In genomic region chr19:1503089-1503924, GRCh38 we compare ENCODE assay signal across 8 cellular contexts. TPM values are rescaled to one million over a fixed set of nuclear protein-coding genes. Genes with fewer than 3 reads are reported as not detected.
DNase-seq lines count a peak whose midpoint lies in the region; TF ChIP-seq lines count a peak whose summit lies in the region.

No MANE protein-coding gene starts in this region.

- no peaks in the 10 kb centered on the region for H3K36me3 ChIP-seq in OCI-LY7 (ENCODE audit: insufficient read depth, low read length)

- peak overlapping the region; percentile 19 for H3K4me3 Mint-ChIP-seq in activated T-helper 1 cell treated with anti-CD3 and anti-CD28 coated beads, Interleukin-12 subunit alpha, Interleukin-12 subunit beta, Interleukin-2, Interleukin-4 antibody, amounts not matched to agents 30 ng/mL and 10 ng/mL and 1 ng/mL, durations not matched to agents 14 hours and 24 hours and 36 hours

- H3K79me2 ChIP-seq in OCI-LY7 (ENCODE audit: insufficient read depth, low read depth, low read length), result no peaks in the 10 kb centered on the region

- no peaks in the 10 kb centered on the region for H4K20me1 ChIP-seq in OCI-LY7 (ENCODE audit: insufficient read depth, low read length)

- TF ChIP-seq CTCF in GM12872 (IDR thresholded peaks at IDR 0.05; ENCODE audit: insufficient read depth, low read depth, low read length), result peak; percentile 82
- peak; percentile 84 for TF ChIP-seq CTCF in OCI-LY7 (conservative IDR thresholded peaks at IDR 0.05; ENCODE audit: low read length)
- peak; percentile 70 for TF ChIP-seq CTCF in retinal pigment epithelial cell (conservative IDR thresholded peaks at IDR 0.05; ENCODE audit: low read depth, low read length)

- H3K27ac ChIP-seq in OCI-LY7 (ENCODE audit: low read depth, low read length, poor library complexity, severe bottlenecking), result no peak overlapping the region

- BruUV-seq in OCI-LY7 (replicated peaks; lab: Mats Ljungman, UMichigan), result no TSS peak

- intact Hi-C loops in OCI-LY7 (cut with micrococcal nuclease; ENCODE audit: unreplicated experiment), result no loop called here
- intact Hi-C loops in activated T-helper 1 cell treated with anti-CD3 and anti-CD28 coated beads, Interleukin-12 subunit alpha, Interleukin-12 subunit beta, Interleukin-2, Interleukin-4 antibody, amounts not matched to agents 30 ng/mL and 10 ng/mL and 1 ng/mL, durations not matched to agents 14 hours and 24 hours and 36 hours (cut with micrococcal nuclease), result no loop called here

- H3K4me2 ChIP-seq in OCI-LY7 (ENCODE audit: low read length), result peak overlapping the region; percentile 38; the same call in 1 of the 2 replicates

- peaks cover under 1% of the 10 kb centered on the region for H3K4me1 ChIP-seq in OCI-LY7 (ENCODE audit: insufficient read depth, low read length, poor library complexity, severe bottlenecking)

- peak overlapping the region; percentile 60; the same call in 1 of the 2 replicates for H2AFZ ChIP-seq in OCI-LY7 (ENCODE audit: low read length)

- no peak overlapping the region for H3K27ac Mint-ChIP-seq in activated T-helper 1 cell treated with anti-CD3 and anti-CD28 coated beads, Interleukin-12 subunit alpha, Interleukin-12 subunit beta, Interleukin-2, Interleukin-4 antibody, amounts not matched to agents 30 ng/mL and 10 ng/mL and 1 ng/mL, durations not matched to agents 14 hours and 24 hours and 36 hours

- H3K4me1 Mint-ChIP-seq in activated T-helper 1 cell treated with anti-CD3 and anti-CD28 coated beads, Interleukin-12 subunit alpha, Interleukin-12 subunit beta, Interleukin-2, Interleukin-4 antibody, amounts not matched to agents 30 ng/mL and 10 ng/mL and 1 ng/mL, durations not matched to agents 14 hours and 24 hours and 36 hours (ENCODE audit: low read depth), result peaks cover 6% of the 10 kb centered on the region

- peak overlapping the region; percentile 10 for H3K4me3 ChIP-seq in OCI-LY7 (ENCODE audit: low read depth, low read length, poor library complexity, severe bottlenecking)
- H3K4me3 ChIP-seq in retinal pigment epithelial cell (ENCODE audit: low read length), result no peak overlapping the region

- DNase-seq in OCI-LY7 (ENCODE audit: low spot score), result peak; percentile 77
- DNase-seq in activated T-helper 1 cell treated with anti-CD3 and anti-CD28 coated beads, Interleukin-12 subunit alpha, Interleukin-12 subunit beta, Interleukin-2, Interleukin-4 antibody, amounts not matched to agents 30 ng/mL and 10 ng/mL and 1 ng/mL, durations not matched to agents 14 hours and 24 hours and 36 hours (ENCODE audit: low spot score), result peak; percentile 55
- peak; percentile 59 for DNase-seq in germinal center (ENCODE audit: low spot score)
- no peak for DNase-seq in retinal pigment epithelial cell (ENCODE audit: low read depth)
- no peak for DNase-seq in occipital lobe (lab: John Stamatoyannopoulos, UW)
- no peak for DNase-seq in DMS153 treated with DMSO at 0.1 percent for 48 hours (lab: John Stamatoyannopoulos, UW; ENCODE audit: unreplicated experiment)
- DNase-seq in mesenteric fat pad (ENCODE audit: low spot score), result no peak

- H3K36me3 Mint-ChIP-seq in activated T-helper 1 cell treated with anti-CD3 and anti-CD28 coated beads, Interleukin-12 subunit alpha, Interleukin-12 subunit beta, Interleukin-2, Interleukin-4 antibody, amounts not matched to agents 30 ng/mL and 10 ng/mL and 1 ng/mL, durations not matched to agents 14 hours and 24 hours and 36 hours (ENCODE audit: low read depth), result no peaks in the 10 kb centered on the region

- POLR2A ChIA-PET in OCI-LY7 (lab: Charles Lee), result no interaction called here

- H3K9me2 ChIP-seq in OCI-LY7 (ENCODE audit: insufficient read depth, low read length), result no peaks in the 10 kb centered on the region

- peaks cover 16% of the 10 kb centered on the region for H3K27me3 Mint-ChIP-seq in activated T-helper 1 cell treated with anti-CD3 and anti-CD28 coated beads, Interleukin-12 subunit alpha, Interleukin-12 subunit beta, Interleukin-2, Interleukin-4 antibody, amounts not matched to agents 30 ng/mL and 10 ng/mL and 1 ng/mL, durations not matched to agents 14 hours and 24 hours and 36 hours (ENCODE audit: insufficient read depth)

- H3K9me3 Mint-ChIP-seq in activated T-helper 1 cell treated with anti-CD3 and anti-CD28 coated beads, Interleukin-12 subunit alpha, Interleukin-12 subunit beta, Interleukin-2, Interleukin-4 antibody, amounts not matched to agents 30 ng/mL and 10 ng/mL and 1 ng/mL, durations not matched to agents 14 hours and 24 hours and 36 hours, result peaks cover 4% of the 10 kb centered on the region

- CTCF ChIA-PET in OCI-LY7 (lab: Charles Lee; ENCODE audit: unreplicated experiment), result no interaction called here

- no peaks in the 10 kb centered on the region for H3K9me3 ChIP-seq in OCI-LY7 (ENCODE audit: low read length)

RNA-seq across cellular contexts. Expression of gene ADAMTSL5, which starts 9.5 kb away (rescaled TPM):
- total RNA-seq in OCI-LY7 (2014; rRNA removed; shearing (Covaris generic)), result not detected in 2 replicates
- total RNA-seq in OCI-LY7 (2022) (0.34 TPM in 1 of 2 replicates, not detected in the other), occipital lobe (not detected), mesenteric fat pad (1.8 TPM)
- 3.6 and 7.0 TPM in 2 replicates for total RNA-seq in activated T-helper 1 cell treated with anti-CD3 and anti-CD28 coated beads, Interleukin-12 subunit alpha, Interleukin-12 subunit beta, Interleukin-2, Interleukin-4 antibody, amounts not matched to agents 30 ng/mL and 10 ng/mL and 1 ng/mL, durations not matched to agents 14 hours and 24 hours and 36 hours

RNA-seq across cellular contexts. Expression of gene REEP6, which starts 12.3 kb away (rescaled TPM):
- total RNA-seq in OCI-LY7 (2014; rRNA removed; shearing (Covaris generic)), result 0.46 and 1.3 TPM in 2 replicates
- 3.1 and 3.6 TPM in 2 replicates for total RNA-seq in OCI-LY7 (2022)
- total RNA-seq in activated T-helper 1 cell treated with anti-CD3 and anti-CD28 coated beads, Interleukin-12 subunit alpha, Interleukin-12 subunit beta, Interleukin-2, Interleukin-4 antibody, amounts not matched to agents 30 ng/mL and 10 ng/mL and 1 ng/mL, durations not matched to agents 14 hours and 24 hours and 36 hours, result 1.4 TPM in 2 replicates
- total RNA-seq in occipital lobe, result 0.31 TPM
- total RNA-seq in mesenteric fat pad, result 7.4 TPM

RNA-seq across cellular contexts. Expression of gene PCSK4, which starts 13.2 kb away (rescaled TPM):
- total RNA-seq in OCI-LY7 (2014; rRNA removed; shearing (Covaris generic)), result 1.9 and 8.3 TPM in 2 replicates
- total RNA-seq in OCI-LY7 (2022) (13.0 and 15.7 TPM in 2 replicates), occipital lobe (1.7 TPM), mesenteric fat pad (0.96 TPM)
- 0.26 and 1.5 TPM in 2 replicates for total RNA-seq in activated T-helper 1 cell treated with anti-CD3 and anti-CD28 coated beads, Interleukin-12 subunit alpha, Interleukin-12 subunit beta, Interleukin-2, Interleukin-4 antibody, amounts not matched to agents 30 ng/mL and 10 ng/mL and 1 ng/mL, durations not matched to agents 14 hours and 24 hours and 36 hours

RNA-seq across cellular contexts. Expression of gene PLK5, which starts 20.6 kb away (rescaled TPM):
- 0.31 TPM in 1 of 2 replicates, not detected in the other for total RNA-seq in OCI-LY7 (2014; rRNA removed; shearing (Covaris generic))
- total RNA-seq in OCI-LY7 (2022), result 0.17 and 0.26 TPM in 2 replicates
- not detected in 2 replicates for total RNA-seq in activated T-helper 1 cell treated with anti-CD3 and anti-CD28 coated beads, Interleukin-12 subunit alpha, Interleukin-12 subunit beta, Interleukin-2, Interleukin-4 antibody, amounts not matched to agents 30 ng/mL and 10 ng/mL and 1 ng/mL, durations not matched to agents 14 hours and 24 hours and 36 hours
- not detected for total RNA-seq in occipital lobe
- not detected for total RNA-seq in mesenteric fat pad

RNA-seq across cellular contexts. Expression of gene C19orf25, which starts 24.3 kb away (rescaled TPM):
- total RNA-seq in OCI-LY7 (2014; rRNA removed; shearing (Covaris generic)), result 27.1 and 45.6 TPM in 2 replicates
- total RNA-seq in OCI-LY7 (2022), result 54.6 and 58.6 TPM in 2 replicates
- 37.1 and 38.5 TPM in 2 replicates for total RNA-seq in activated T-helper 1 cell treated with anti-CD3 and anti-CD28 coated beads, Interleukin-12 subunit alpha, Interleukin-12 subunit beta, Interleukin-2, Interleukin-4 antibody, amounts not matched to agents 30 ng/mL and 10 ng/mL and 1 ng/mL, durations not matched to agents 14 hours and 24 hours and 36 hours
- 18.6 TPM for total RNA-seq in occipital lobe
- 21.6 TPM for total RNA-seq in mesenteric fat pad

Comparison
In these comparisons a context has a peak if more than half of its experiments do, and no peak if none do; other contexts are left out.
1. DNase-seq: peak in OCI-LY7 (single experiment), activated T-helper 1 cell treated with anti-CD3 and anti-CD28 coated beads, Interleukin-12 subunit alpha, Interleukin-12 subunit beta, Interleukin-2, Interleukin-4 antibody, amounts not matched to agents 30 ng/mL and 10 ng/mL and 1 ng/mL, durations not matched to agents 14 hours and 24 hours and 36 hours (single experiment) and germinal center (single experiment); none in retinal pigment epithelial cell (single experiment), occipital lobe (single experiment), DMS153 treated with DMSO at 0.1 percent for 48 hours (single experiment) and mesenteric fat pad (single experiment).
2. Peak in every context shown above with its lines, with median percentiles within 50 percentile points of each other: CTCF ChIP-seq.